12 cellular contexts compared by ENCODE assay signal in genomic region chr13:51120873-51121272, GRCh38. TPM values are rescaled to one million over a fixed set of nuclear protein-coding genes. Genes with fewer than 3 reads are reported as not detected.
A peak's percentile ranks its signal among the peaks of the same experiment; 100 is the strongest.
DNase-seq lines count a peak whose midpoint lies in the region; ATAC-seq and TF ChIP-seq lines count a peak whose summit lies in the region.
"Not testable (repeated sequence)": the region's sequence is repeated elsewhere in the genome, so short reads cannot be mapped to it uniquely, and the experiment has no call there.
"Had no signal": no experiment of that assay in that cellular context is flagged by ENCODE, and none has a peak within 500 bp of the region (broad histone marks: within the 10 kb centered on the region; RNA-seq: fewer than 3 reads in every experiment).

No MANE protein-coding gene starts in this region.

- H3K27ac ChIP-seq in HCT116 (ENCODE audit: low read depth, low read length), result not testable (repeated sequence)

- not testable (repeated sequence) for H2AFZ ChIP-seq in HCT116 (ENCODE audit: low read depth, low read length, poor library complexity, severe bottlenecking)

- not testable (repeated sequence) for H3K36me3 ChIP-seq in HCT116 (ENCODE audit: control insufficient read depth in 1 of 2, insufficient read depth in 2 of 2, low read length in 2 of 2)

- not testable (repeated sequence) for H3K36me3 Mint-ChIP-seq in activated CD8-positive, alpha-beta memory T cell treated with anti-CD3 and anti-CD28 coated beads, Interleukin-2, amount 10 ng/mL, durations not matched to agents 7 days and 5 days

- H3K4me2 ChIP-seq in HCT116 (ENCODE audit: low read length), result peak overlapping the region; percentile 20

- H3K9ac ChIP-seq in HCT116 (ENCODE audit: low read length), result not testable (repeated sequence)

- not testable (repeated sequence) for H3K27me3 ChIP-seq in HCT116 (ENCODE audit: insufficient read depth, low read length)

- H3K27me3 Mint-ChIP-seq in activated CD8-positive, alpha-beta memory T cell treated with anti-CD3 and anti-CD28 coated beads, Interleukin-2, amount 10 ng/mL, durations not matched to agents 7 days and 5 days, result peaks cover 33% of the 10 kb centered on the region

- H3K4me1 ChIP-seq in HCT116 (ENCODE audit: control insufficient read depth in 1 of 2, insufficient read depth in 2 of 2, low read length in 2 of 2), result not testable (repeated sequence)

- POLR2A ChIA-PET in HCT116 (lab: Charles Lee), result not testable (repeated sequence)

- TF ChIP-seq RAD21 in HCT116 (IDR thresholded peaks at IDR 0.05; ENCODE audit: low read depth), result peak; percentile 65

- not testable (repeated sequence) for H3K4me3 Mint-ChIP-seq in activated CD8-positive, alpha-beta memory T cell treated with anti-CD3 and anti-CD28 coated beads, Interleukin-2, amount 10 ng/mL, durations not matched to agents 7 days and 5 days

- peak; percentile 73 for ATAC-seq in HCT116
- ATAC-seq in activated CD8-positive, alpha-beta memory T cell treated with anti-CD3 and anti-CD28 coated beads, Interleukin-2, amount 10 ng/mL, durations not matched to agents 7 days and 5 days, result not testable (repeated sequence)

- not testable (repeated sequence) for H3K4me3 ChIP-seq in HCT116 (replicated peaks in 1 of 2; ENCODE audit: low read depth in 1 of 2, low read length in 2 of 2); epithelial cell of esophagus (ENCODE audit: low read length)

- RAD21 ChIA-PET in HCT116 (lab: Charles Lee; ENCODE audit: low non-redundant PET in 1 of 2, low total read pairs in 2 of 2, uncharacterized antibody in 2 of 2, unreplicated experiment in 2 of 2), result not testable (repeated sequence)

- not testable (repeated sequence) for H3K9me3 ChIP-seq in HCT116 (ENCODE audit: control insufficient read depth in 1 of 2, insufficient read depth in 1 of 2, low read depth in 1 of 2, low read length in 2 of 2)

- not testable (repeated sequence) for TF ChIP-seq POLR2A in HCT116 (IDR thresholded peaks at IDR 0.05; ENCODE audit: borderline replicate concordance, extremely low read depth, insufficient read depth, insufficient read length)

- peaks cover 12% of the 10 kb centered on the region for H3K4me1 Mint-ChIP-seq in activated CD8-positive, alpha-beta memory T cell treated with anti-CD3 and anti-CD28 coated beads, Interleukin-2, amount 10 ng/mL, durations not matched to agents 7 days and 5 days

- intact Hi-C loops in HCT116 (cut with micrococcal nuclease), result not testable (repeated sequence)

- not testable (repeated sequence) for H3K9me2 ChIP-seq in HCT116 (ENCODE audit: insufficient read depth)

- BruUV-seq in HCT116 (replicated peaks; lab: Mats Ljungman, UMichigan), result not testable (repeated sequence)

- DNase-seq in COLO668 (lab: John Stamatoyannopoulos, UW; ENCODE audit: unreplicated experiment), result peak; percentile 58
- DNase-seq in HCT116 (ENCODE audit: low read depth, low spot score), result peak; percentile 47
- peak; percentile 4 for DNase-seq in NCI-H1694 (lab: John Stamatoyannopoulos, UW)
- DNase-seq in SHP77 (lab: John Stamatoyannopoulos, UW), result peak; percentile 17 to 24
- peak; percentile 53 for DNase-seq in activated CD8-positive, alpha-beta memory T cell treated with anti-CD3 and anti-CD28 coated beads, Interleukin-2, amount 10 ng/mL, durations not matched to agents 7 days and 5 days
- DNase-seq in epithelial cell of esophagus (ENCODE audit: low read depth), result peak; percentile 32
- DNase-seq in lung microvascular endothelial cell (ENCODE audit: low read depth in 2 of 2), result peak; percentile 10 to 20
- DNase-seq in stimulated activated CD8-positive, alpha-beta memory T cell treated with anti-CD3 and anti-CD28 coated beads, Interleukin-4, amount 100 ng/mL, for 48 hours, result peak; percentile 65

- CTCF ChIA-PET in HCT116 (lab: Charles Lee), result interaction anchor here (0.7 to 2.0 kb wide), 15 partner anchors 9 to 1251 kb away, joined by 3 to 15 read pairs (median 3); partner anchors contain the start of gene C13orf42
- CTCF ChIA-PET in activated CD8-positive, alpha-beta memory T cell treated with anti-CD3 and anti-CD28 coated beads, Interleukin-2, amount 10 ng/mL, durations not matched to agents 7 days and 5 days (lab: Charles Lee), result interaction anchor here (0.9 to 7.9 kb wide), 3 partner anchors 49 to 1144 kb away, joined by 4 to 105 read pairs (median 4); no protein-coding TSS in a partner anchor

- not testable (repeated sequence) for H3K9me3 Mint-ChIP-seq in activated CD8-positive, alpha-beta memory T cell treated with anti-CD3 and anti-CD28 coated beads, Interleukin-2, amount 10 ng/mL, durations not matched to agents 7 days and 5 days (ENCODE audit: low read depth)

- TF ChIP-seq CTCF in HCT116 (IDR thresholded peaks at IDR 0.05 in 2 of 3, conservative IDR thresholded peaks at IDR 0.05 in 1 of 3; ENCODE audit: borderline replicate concordance in 1 of 3, insufficient read depth in 1 of 3, low read depth in 2 of 3, low read length in 2 of 3) (peak; percentile 30 to 66 (median 62); a peak in 5 of 6 replicates), epithelial cell of esophagus (IDR thresholded peaks at IDR 0.05; ENCODE audit: insufficient read depth, low read depth, low read length, missing control alignments) (peak; percentile 32)

- H3K27ac Mint-ChIP-seq in activated CD8-positive, alpha-beta memory T cell treated with anti-CD3 and anti-CD28 coated beads, Interleukin-2, amount 10 ng/mL, durations not matched to agents 7 days and 5 days, result not testable (repeated sequence)

- not testable (repeated sequence) for H4K20me1 ChIP-seq in HCT116 (ENCODE audit: insufficient read depth)

- H3K79me2 ChIP-seq in HCT116 (ENCODE audit: insufficient read depth, low read length), result not testable (repeated sequence)

RNA-seq across cellular contexts. Expression of gene C13orf42, which starts 9.8 kb away (rescaled TPM):
- not detected for total RNA-seq in HCT116 (2021; ENCODE audit: unreplicated experiment)
- not detected in 2 replicates for polyA plus RNA-seq in HCT116 (2012)
- total RNA-seq in activated CD8-positive, alpha-beta memory T cell treated with anti-CD3 and anti-CD28 coated beads, Interleukin-2, amount 10 ng/mL, durations not matched to agents 7 days and 5 days, result not detected
- total RNA-seq in lung microvascular endothelial cell, result not detected in 2 replicates
- total RNA-seq: body of pancreas; CD8-positive, alpha-beta memory T cell; esophagus mucosa; kidney epithelial cell had no signal
- polyA plus RNA-seq: CD8-positive, alpha-beta memory T cell had no signal

Comparison
In these comparisons a context has a peak if more than half of its experiments do, and no peak if none do; other contexts are left out.
1. DNase-seq: peak in every context shown above with its lines; median percentile 65 in stimulated activated CD8-positive, alpha-beta memory T cell treated with anti-CD3 and anti-CD28 coated beads, Interleukin-4, amount 100 ng/mL, for 48 hours; 58 in COLO668; 53 in activated CD8-positive, alpha-beta memory T cell treated with anti-CD3 and anti-CD28 coated beads, Interleukin-2, amount 10 ng/mL, durations not matched to agents 7 days and 5 days; 47 in HCT116; 32 in epithelial cell of esophagus; 20 in SHP77; 15 in lung microvascular endothelial cell; 4 in NCI-H1694.